1 cellular context compared by ENCODE assay signal in the genomic region with DNA sequence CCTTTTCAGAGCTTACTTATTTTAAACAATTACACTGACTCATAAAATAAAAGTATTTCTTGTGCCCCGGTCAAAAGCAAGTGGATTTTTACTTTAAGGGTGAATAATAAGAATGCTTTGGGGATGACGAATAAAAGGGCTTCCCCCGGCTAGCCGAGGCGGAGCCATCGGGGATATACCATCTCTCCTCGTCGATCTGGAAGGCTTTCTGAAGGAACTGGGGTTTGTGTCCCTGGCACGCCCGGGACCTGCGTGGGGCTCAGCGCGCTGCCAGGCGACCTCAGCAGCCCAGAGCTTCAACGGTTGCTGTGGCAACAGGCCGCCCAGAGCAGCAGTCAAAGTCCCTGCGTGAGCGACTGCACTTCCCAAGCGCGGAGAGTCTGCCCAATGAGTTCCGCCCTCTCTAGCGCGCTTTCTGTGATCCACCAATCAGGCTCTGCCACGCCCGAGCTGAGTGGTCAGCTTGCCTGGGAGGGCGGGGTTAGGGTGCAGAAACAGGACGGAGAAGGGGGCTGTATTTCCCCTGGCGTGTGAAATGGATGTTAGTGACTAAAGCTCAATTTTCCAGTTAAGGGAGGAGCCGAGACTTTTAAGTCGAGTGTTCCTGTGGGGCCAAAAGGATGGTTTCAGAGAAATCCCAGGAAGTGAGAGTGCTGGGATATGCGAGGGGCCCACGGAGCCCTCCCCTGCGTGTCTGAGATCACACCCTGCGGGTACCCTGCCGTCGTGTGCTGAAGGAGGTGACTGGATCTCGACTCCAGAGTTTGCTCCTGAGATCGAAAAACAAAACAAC.
A peak's percentile ranks its signal among the peaks of the same experiment; 100 is the strongest.
TF ChIP-seq lines count a peak whose summit lies in the region.

No MANE protein-coding gene starts in this region.

TF ChIP-seq in K562, 482 proteins besides CTCF, POLR2A, EP300 and RAD21 (continued from another document and continues in another):
- TF ChIP-seq SRSF1 (IDR thresholded peaks at IDR 0.05; ENCODE audit: low read depth, low read length) = no peak
- TF ChIP-seq ESRRA (IDR thresholded peaks at IDR 0.05; ENCODE audit: borderline replicate concordance, low read depth) = 0 out of 2 replicates have a peak, but pooled peaks have one; percentile 12
- TF ChIP-seq CHCHD3 (CRISPR knock-in tag; IDR thresholded peaks at IDR 0.05) = no peak
- TF ChIP-seq ZNF707 (CRISPR knock-in tag; conservative IDR thresholded peaks at IDR 0.05) = no peak
- no peak for TF ChIP-seq ZNF408 (CRISPR knock-in tag; IDR thresholded peaks at IDR 0.05; ENCODE audit: low read depth)
- peak in 1 of 2 experiments; percentile 67; a peak in 2 of 4 replicates for TF ChIP-seq MAZ (CRISPR knock-in tag; conservative IDR thresholded peaks at IDR 0.05 in 1 of 2, IDR thresholded peaks at IDR 0.05 in 1 of 2)
- TF ChIP-seq, protein P1, sequence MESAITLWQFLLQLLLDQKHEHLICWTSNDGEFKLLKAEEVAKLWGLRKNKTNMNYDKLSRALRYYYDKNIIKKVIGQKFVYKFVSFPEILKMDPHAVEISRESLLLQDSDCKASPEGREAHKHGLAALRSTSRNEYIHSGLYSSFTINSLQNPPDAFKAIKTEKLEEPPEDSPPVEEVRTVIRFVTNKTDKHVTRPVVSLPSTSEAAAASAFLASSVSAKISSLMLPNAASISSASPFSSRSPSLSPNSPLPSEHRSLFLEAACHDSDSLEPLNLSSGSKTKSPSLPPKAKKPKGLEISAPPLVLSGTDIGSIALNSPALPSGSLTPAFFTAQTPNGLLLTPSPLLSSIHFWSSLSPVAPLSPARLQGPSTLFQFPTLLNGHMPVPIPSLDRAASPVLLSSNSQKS (CRISPR knock-in tag; IDR thresholded peaks at IDR 0.05) = no peak
- TF ChIP-seq, protein P2, sequence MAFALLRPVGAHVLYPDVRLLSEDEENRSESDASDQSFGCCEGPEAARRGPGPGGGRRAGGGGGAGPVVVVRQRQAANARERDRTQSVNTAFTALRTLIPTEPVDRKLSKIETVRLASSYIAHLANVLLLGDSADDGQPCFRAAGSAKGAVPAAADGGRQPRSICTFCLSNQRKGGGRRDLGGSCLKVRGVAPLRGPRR (CRISPR knock-in tag; IDR thresholded peaks at IDR 0.05) = no peak
- TF ChIP-seq FOXJ2 (tag; IDR thresholded peaks at IDR 0.05) = no peak
- no peak for TF ChIP-seq EZH2 (IDR thresholded peaks at IDR 0.05; ENCODE audit: borderline replicate concordance, low read depth, low read length)
- TF ChIP-seq ZZZ3 (IDR thresholded peaks at IDR 0.05) = no peak
- TF ChIP-seq ZNF717 (CRISPR knock-in tag; IDR thresholded peaks at IDR 0.05) = no peak
- TF ChIP-seq ZNF232 (CRISPR knock-in tag; IDR thresholded peaks at IDR 0.05) = no peak
- peak; percentile 41; the same call in 1 of the 2 replicates for TF ChIP-seq CTBP1 (IDR thresholded peaks at IDR 0.05; ENCODE audit: borderline replicate concordance)
- TF ChIP-seq TOE1 (IDR thresholded peaks at IDR 0.05; ENCODE audit: borderline replicate concordance) = no peak
- TF ChIP-seq TOE1 (CRISPR knock-in tag; IDR thresholded peaks at IDR 0.05; ENCODE audit: borderline replicate concordance, low read depth) = no peak
- no peak for TF ChIP-seq ZKSCAN3 (CRISPR knock-in tag; IDR thresholded peaks at IDR 0.05)
- TF ChIP-seq NCOA6 (IDR thresholded peaks at IDR 0.05) = no peak
- peak; percentile 44; the same call in 1 of the 2 replicates for TF ChIP-seq ZNF766 (CRISPR knock-in tag; conservative IDR thresholded peaks at IDR 0.05)
- peak; percentile 39; the same call in 1 of the 2 replicates for TF ChIP-seq HDAC2 (IDR thresholded peaks at IDR 0.05)
- no peak for TF ChIP-seq PCBP2 (IDR thresholded peaks at IDR 0.05; ENCODE audit: low read depth, low read length, poor library complexity, severe bottlenecking)
- no peak for TF ChIP-seq CBX2 (IDR thresholded peaks at IDR 0.05; ENCODE audit: insufficient read depth, low read length, poor library complexity, severe bottlenecking)
- TF ChIP-seq, protein P3, sequence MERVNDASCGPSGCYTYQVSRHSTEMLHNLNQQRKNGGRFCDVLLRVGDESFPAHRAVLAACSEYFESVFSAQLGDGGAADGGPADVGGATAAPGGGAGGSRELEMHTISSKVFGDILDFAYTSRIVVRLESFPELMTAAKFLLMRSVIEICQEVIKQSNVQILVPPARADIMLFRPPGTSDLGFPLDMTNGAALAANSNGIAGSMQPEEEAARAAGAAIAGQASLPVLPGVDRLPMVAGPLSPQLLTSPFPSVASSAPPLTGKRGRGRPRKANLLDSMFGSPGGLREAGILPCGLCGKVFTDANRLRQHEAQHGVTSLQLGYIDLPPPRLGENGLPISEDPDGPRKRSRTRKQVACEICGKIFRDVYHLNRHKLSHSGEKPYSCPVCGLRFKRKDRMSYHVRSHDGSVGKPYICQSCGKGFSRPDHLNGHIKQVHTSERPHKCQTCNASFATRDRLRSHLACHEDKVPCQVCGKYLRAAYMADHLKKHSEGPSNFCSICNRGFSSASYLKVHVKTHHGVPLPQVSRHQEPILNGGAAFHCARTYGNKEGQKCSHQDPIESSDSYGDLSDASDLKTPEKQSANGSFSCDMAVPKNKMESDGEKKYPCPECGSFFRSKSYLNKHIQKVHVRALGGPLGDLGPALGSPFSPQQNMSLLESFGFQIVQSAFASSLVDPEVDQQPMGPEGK (CRISPR knock-in tag; IDR thresholded peaks at IDR 0.05; ENCODE audit: borderline replicate concordance) = no peak
- TF ChIP-seq BRD9 (IDR thresholded peaks at IDR 0.05; ENCODE audit: low read depth, partially characterized antibody) = no peak
- TF ChIP-seq SRSF7 (optimal IDR thresholded peaks at IDR 0.05; ENCODE audit: low read depth, low read length) = no peak
- no peak for TF ChIP-seq ATF2 (CRISPR knock-in tag; IDR thresholded peaks at IDR 0.05)
- no peak for TF ChIP-seq OTX1 (CRISPR knock-in tag; IDR thresholded peaks at IDR 0.05)
- TF ChIP-seq PYGO2 (tag; IDR thresholded peaks at IDR 0.05) = no peak
- TF ChIP-seq HNRNPLL (IDR thresholded peaks at IDR 0.05; ENCODE audit: low read depth, low read length, poor library complexity, severe bottlenecking) = no peak
- no peak for TF ChIP-seq ZNF699 (CRISPR knock-in tag; IDR thresholded peaks at IDR 0.05; ENCODE audit: insufficient replicate concordance)
- no peak for TF ChIP-seq ZNF311 (CRISPR knock-in tag; IDR thresholded peaks at IDR 0.05)
- TF ChIP-seq CHD1 (IDR thresholded peaks at IDR 0.05; ENCODE audit: low read length) = no peak
- TF ChIP-seq, protein P4, sequence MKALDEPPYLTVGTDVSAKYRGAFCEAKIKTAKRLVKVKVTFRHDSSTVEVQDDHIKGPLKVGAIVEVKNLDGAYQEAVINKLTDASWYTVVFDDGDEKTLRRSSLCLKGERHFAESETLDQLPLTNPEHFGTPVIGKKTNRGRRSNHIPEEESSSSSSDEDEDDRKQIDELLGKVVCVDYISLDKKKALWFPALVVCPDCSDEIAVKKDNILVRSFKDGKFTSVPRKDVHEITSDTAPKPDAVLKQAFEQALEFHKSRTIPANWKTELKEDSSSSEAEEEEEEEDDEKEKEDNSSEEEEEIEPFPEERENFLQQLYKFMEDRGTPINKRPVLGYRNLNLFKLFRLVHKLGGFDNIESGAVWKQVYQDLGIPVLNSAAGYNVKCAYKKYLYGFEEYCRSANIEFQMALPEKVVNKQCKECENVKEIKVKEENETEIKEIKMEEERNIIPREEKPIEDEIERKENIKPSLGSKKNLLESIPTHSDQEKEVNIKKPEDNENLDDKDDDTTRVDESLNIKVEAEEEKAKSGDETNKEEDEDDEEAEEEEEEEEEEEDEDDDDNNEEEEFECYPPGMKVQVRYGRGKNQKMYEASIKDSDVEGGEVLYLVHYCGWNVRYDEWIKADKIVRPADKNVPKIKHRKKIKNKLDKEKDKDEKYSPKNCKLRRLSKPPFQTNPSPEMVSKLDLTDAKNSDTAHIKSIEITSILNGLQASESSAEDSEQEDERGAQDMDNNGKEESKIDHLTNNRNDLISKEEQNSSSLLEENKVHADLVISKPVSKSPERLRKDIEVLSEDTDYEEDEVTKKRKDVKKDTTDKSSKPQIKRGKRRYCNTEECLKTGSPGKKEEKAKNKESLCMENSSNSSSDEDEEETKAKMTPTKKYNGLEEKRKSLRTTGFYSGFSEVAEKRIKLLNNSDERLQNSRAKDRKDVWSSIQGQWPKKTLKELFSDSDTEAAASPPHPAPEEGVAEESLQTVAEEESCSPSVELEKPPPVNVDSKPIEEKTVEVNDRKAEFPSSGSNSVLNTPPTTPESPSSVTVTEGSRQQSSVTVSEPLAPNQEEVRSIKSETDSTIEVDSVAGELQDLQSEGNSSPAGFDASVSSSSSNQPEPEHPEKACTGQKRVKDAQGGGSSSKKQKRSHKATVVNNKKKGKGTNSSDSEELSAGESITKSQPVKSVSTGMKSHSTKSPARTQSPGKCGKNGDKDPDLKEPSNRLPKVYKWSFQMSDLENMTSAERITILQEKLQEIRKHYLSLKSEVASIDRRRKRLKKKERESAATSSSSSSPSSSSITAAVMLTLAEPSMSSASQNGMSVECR (CRISPR knock-in tag; IDR thresholded peaks at IDR 0.05) = no peak
- TF ChIP-seq E4F1 (CRISPR knock-in tag; IDR thresholded peaks at IDR 0.05; ENCODE audit: borderline replicate concordance) = no peak
- no peak; the same call in 1 of the 2 replicates for TF ChIP-seq NCOA1 (IDR thresholded peaks at IDR 0.05; ENCODE audit: low read depth)
- 0 out of 2 replicates have a peak, but pooled peaks have one; percentile 40 for TF ChIP-seq ILF3 (IDR thresholded peaks at IDR 0.05; ENCODE audit: borderline replicate concordance)
- no peak for TF ChIP-seq UBTF (IDR thresholded peaks at IDR 0.05; ENCODE audit: borderline replicate concordance in 1 of 2, low read depth in 2 of 2, low read length in 2 of 2)
- no peak; a peak in 2 of 4 replicates for TF ChIP-seq HDAC1 (IDR thresholded peaks at IDR 0.05)
- 0 out of 2 replicates have a peak, but pooled peaks have one; percentile 46 for TF ChIP-seq MTA3 (IDR thresholded peaks at IDR 0.05; ENCODE audit: borderline replicate concordance)
- TF ChIP-seq ETV1 (tag; conservative IDR thresholded peaks at IDR 0.05; ENCODE audit: low read depth) = no peak
- TF ChIP-seq SNIP1 (IDR thresholded peaks at IDR 0.05; ENCODE audit: low read depth) = no peak
